Comparison of ENCODE assay signal across 8 cellular contexts in the genomic region with DNA sequence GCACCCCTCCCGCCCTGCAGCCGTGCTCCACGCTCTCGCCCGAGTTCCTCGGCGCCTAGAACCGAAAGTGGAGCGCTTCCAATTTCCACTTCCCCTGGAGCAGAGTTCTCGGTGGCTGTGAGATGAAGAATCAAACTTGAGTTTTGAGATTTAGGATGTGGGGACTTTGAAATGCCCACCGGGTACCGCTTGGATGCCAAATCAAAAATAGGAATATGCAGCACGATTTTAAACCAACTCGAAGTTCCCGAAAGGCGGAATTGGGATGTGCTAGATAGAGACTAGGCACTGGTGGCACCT. TPM values are rescaled to one million over a fixed set of nuclear protein-coding genes. Genes with fewer than 3 reads are reported as not detected.
DNase-seq lines count a peak whose midpoint lies in the region; ATAC-seq and TF ChIP-seq lines count a peak whose summit lies in the region.

No MANE protein-coding gene starts in this region.

- H4K20me1 ChIP-seq in osteoblast (ENCODE audit: insufficient read depth, low read length), result no peaks in the 10 kb centered on the region

- H3K27ac ChIP-seq in RWPE2 (ENCODE audit: poor library complexity, severe bottlenecking) (peak overlapping the region; percentile 58), esophagus muscularis mucosa (replicated peaks in 1 of 4) (peak overlapping the region; percentile 85 to 90 (median 87)), osteoblast (ENCODE audit: low read depth, low read length) (peak overlapping the region; percentile 85)

- peak overlapping the region; percentile 95 for H3K4me2 ChIP-seq in osteoblast (ENCODE audit: insufficient read depth, low read length)

- H3K36me3 ChIP-seq in RWPE2 (ENCODE audit: low read depth) (peaks cover 28% of the 10 kb centered on the region), esophagus muscularis mucosa (peaks cover 0 to 15% (median 2%) of the 10 kb centered on the region in 4 donors), osteoblast (ENCODE audit: insufficient read depth, low read length) (peaks cover 14% of the 10 kb centered on the region)

- DNase-seq in RWPE2 (ENCODE audit: low spot score) (no peak), esophagus muscularis mucosa (ENCODE audit: extremely low spot score) (no peak), osteoblast (ENCODE audit: insufficient read length, low spot score, missing footprints) (no peak), DMS 273 treated with DMSO at 0.1 percent for 48 hours (lab: John Stamatoyannopoulos, UW) (no peak)

- TF ChIP-seq EP300 in esophagus muscularis mucosa (IDR thresholded peaks at IDR 0.05), result no peak

- 3% methylated on average over 12 of the region's 16 CpGs for WGBS in esophagus muscularis mucosa

- peaks cover 42% of the 10 kb centered on the region for H3K79me2 ChIP-seq in osteoblast (ENCODE audit: insufficient read depth, low read length)

- TF ChIP-seq POLR2A in esophagus muscularis mucosa (IDR thresholded peaks at IDR 0.05; ENCODE audit: low read depth), result no peak

- intact Hi-C loops in esophagus muscularis mucosa (cut with DNase I), result no loop called here

- H3K9me3 ChIP-seq in RWPE2 (ENCODE audit: severe bottlenecking) (no peaks in the 10 kb centered on the region), esophagus muscularis mucosa (no peaks in the 10 kb centered on the region), osteoblast (ENCODE audit: low read depth, low read length) (no peaks in the 10 kb centered on the region)

- H3K27me3 ChIP-seq in RWPE2 (ENCODE audit: insufficient read depth, poor library complexity, severe bottlenecking) (no peaks in the 10 kb centered on the region), esophagus muscularis mucosa (no peaks in the 10 kb centered on the region), osteoblast (ENCODE audit: insufficient read depth, low read length) (no peaks in the 10 kb centered on the region)

- TF ChIP-seq CTCF in RWPE2 (IDR thresholded peaks at IDR 0.05; ENCODE audit: poor library complexity, severe bottlenecking), result no peak
- no peak for TF ChIP-seq CTCF in esophagus muscularis mucosa (IDR thresholded peaks at IDR 0.05)
- no peak for TF ChIP-seq CTCF in osteoblast (IDR thresholded peaks at IDR 0.05; ENCODE audit: extremely low read depth, low read depth, low read length)

- peak overlapping the region; percentile 68 for H3K4me3 ChIP-seq in RWPE2 (ENCODE audit: severe bottlenecking)
- peak overlapping the region; percentile 60 to 68 (median 65) for H3K4me3 ChIP-seq in esophagus muscularis mucosa
- peak overlapping the region; percentile 83 for H3K4me3 ChIP-seq in osteoblast (ENCODE audit: insufficient read depth, low read length)

- H2AFZ ChIP-seq in osteoblast (ENCODE audit: low read length), result peak overlapping the region; percentile 92

- ATAC-seq in GM21717 (IDR thresholded peaks at IDR 0.05; ENCODE audit: unreplicated experiment), result peak; percentile 31
- no peak for ATAC-seq in RWPE2 (ENCODE audit: low read depth)
- ATAC-seq in GM19395 (IDR thresholded peaks at IDR 0.05; ENCODE audit: unreplicated experiment), result no peak
- ATAC-seq in HG03139 (IDR thresholded peaks at IDR 0.05; ENCODE audit: unreplicated experiment), result no peak
- no peak for ATAC-seq in HG03521 (IDR thresholded peaks at IDR 0.05; ENCODE audit: unreplicated experiment)

- H3K4me1 ChIP-seq in RWPE2 (ENCODE audit: insufficient read depth, poor library complexity, severe bottlenecking), result no peaks in the 10 kb centered on the region
- H3K4me1 ChIP-seq in esophagus muscularis mucosa, result peaks cover 8 to 26% (median 19%) of the 10 kb centered on the region in 4 donors
- peaks cover 12% of the 10 kb centered on the region for H3K4me1 ChIP-seq in osteoblast (ENCODE audit: insufficient read depth, low read length)

RNA-seq across cellular contexts. Expression of a gene that starts 0.6 kb away (rescaled TPM):
- total RNA-seq in esophagus muscularis mucosa (10 to 100 TPM; 14.7 to 26.6 (median 17.3) TPM), osteoblast (4.3 and 6.2 TPM in 2 replicates)

RNA-seq across cellular contexts. Expression of a gene that starts 52.3 kb away (rescaled TPM):
- 10 to 100 TPM; 39.9 to 90.1 (median 54.4) TPM for total RNA-seq in esophagus muscularis mucosa
- 15.0 and 15.6 TPM in 2 replicates for total RNA-seq in osteoblast
